18 cellular contexts compared by ENCODE assay signal in genomic region chr21:42247716-42248115, GRCh38. TPM values are rescaled to one million over a fixed set of nuclear protein-coding genes. Genes with fewer than 3 reads are reported as not detected.
DNase-seq lines count a peak whose midpoint lies in the region; ATAC-seq and TF ChIP-seq lines count a peak whose summit lies in the region.
"Had no signal": no experiment of that assay in that cellular context is flagged by ENCODE, and none has a peak within 500 bp of the region (broad histone marks: within the 10 kb centered on the region; RNA-seq: fewer than 3 reads in every experiment).

No MANE protein-coding gene starts in this region.

- H3K4me3 Mint-ChIP-seq in naive B cell: peak overlapping the region in 4 of 8 donors; percentile 7 to 44 (median 32)
- H3K4me3 Mint-ChIP-seq in activated T-cell treated with anti-CD3 and anti-CD28 coated beads, Interleukin-2, amount 50 U/mL, for 72 hours: no peak overlapping the region
- H3K4me3 Mint-ChIP-seq: B cell had no signal

- H3K9me3 Mint-ChIP-seq in naive B cell: no peaks in the 10 kb centered on the region
- no peaks in the 10 kb centered on the region for H3K9me3 Mint-ChIP-seq in activated T-cell treated with anti-CD3 and anti-CD28 coated beads, Interleukin-2, amount 50 U/mL, for 72 hours

- H3K27me3 ChIP-seq in left ventricle myocardium inferior (ENCODE audit: low read depth) (no peaks in the 10 kb centered on the region), WERI-Rb-1 (ENCODE audit: insufficient read depth, low read depth, severe bottlenecking) (no peaks in the 10 kb centered on the region)

- intact Hi-C loops in left ventricle myocardium inferior (cut with micrococcal nuclease): no loop called here
- intact Hi-C loops in cardiac septum (cut with DNase I): no loop called here

- H3K4me1 Mint-ChIP-seq in naive B cell: peaks cover 47 to 70% (median 66%) of the 10 kb centered on the region in 3 donors
- peaks cover 11% of the 10 kb centered on the region for H3K4me1 Mint-ChIP-seq in activated T-cell treated with anti-CD3 and anti-CD28 coated beads, Interleukin-2, amount 50 U/mL, for 72 hours (ENCODE audit: low read depth)

- H3K36me3 ChIP-seq in left ventricle myocardium inferior (no peaks in the 10 kb centered on the region), WERI-Rb-1 (no peaks in the 10 kb centered on the region)

- DNase-seq in left ventricle myocardium inferior (peak; percentile 6), cardiac septum (ENCODE audit: low spot score) (no peak), WERI-Rb-1 (no peak), naive B cell (no peak), MV-4-11 (lab: John Stamatoyannopoulos, UW) (no peak), NCI-H1417 treated with DMSO at 0.1 percent for 48 hours (lab: John Stamatoyannopoulos, UW) (no peak)
- no peak for DNase-seq in activated T-cell treated with anti-CD3 and anti-CD28 coated beads, Interleukin-2, amount 50 U/mL, for 72 hours
- DNase-seq: GOT3; MM.1S; NCI-H1092 treated with DMSO at 0.1 percent for 48 hours; NCI-H2081 treated with DMSO at 0.1 percent for 48 hours; NCI-H446 treated with DMSO at 0.1 percent for 48 hours; NCI-H69; NK-92 treated with Interleukin-12 subunit alpha and Interleukin-12 subunit beta, amount 100 ng/mL, for 24 hours; PC-3; RPMI8226 had no signal

- peaks cover 31% of the 10 kb centered on the region for H3K4me1 ChIP-seq in left ventricle myocardium inferior

- H3K27ac Mint-ChIP-seq in naive B cell: peak overlapping the region in 5 of 6 donors; percentile 17 to 77 (median 73)
- no peak overlapping the region for H3K27ac Mint-ChIP-seq in activated T-cell treated with anti-CD3 and anti-CD28 coated beads, Interleukin-2, amount 50 U/mL, for 72 hours

- no peak for TF ChIP-seq CTCF in left ventricle myocardium inferior (IDR thresholded peaks at IDR 0.05; ENCODE audit: borderline replicate concordance)
- TF ChIP-seq CTCF in WERI-Rb-1 (IDR thresholded peaks at IDR 0.05; ENCODE audit: low read depth, low read length): no peak

- no peaks in the 10 kb centered on the region for H3K27me3 Mint-ChIP-seq in naive B cell
- H3K27me3 Mint-ChIP-seq in activated T-cell treated with anti-CD3 and anti-CD28 coated beads, Interleukin-2, amount 50 U/mL, for 72 hours (ENCODE audit: low read depth): no peaks in the 10 kb centered on the region
- H3K27me3 Mint-ChIP-seq: B cell had no signal

- no peak for ATAC-seq in naive B cell (ENCODE audit: low read depth in 2 of 2)
- no peak for ATAC-seq in activated T-cell treated with anti-CD3 and anti-CD28 coated beads, Interleukin-2, amount 50 U/mL, for 72 hours (replicated peaks in 1 of 2)
- ATAC-seq: PC-3 had no signal

- H3K4me3 ChIP-seq in left ventricle myocardium inferior (no peak overlapping the region), WERI-Rb-1 (ENCODE audit: low read depth, low read length) (no peak overlapping the region)

- H3K27ac ChIP-seq in left ventricle myocardium inferior (replicated peaks) (no peak overlapping the region), WERI-Rb-1 (peak overlapping the region; percentile 9; the same call in 1 of the 2 replicates)

- H3K9me3 ChIP-seq in left ventricle myocardium inferior (replicated peaks): no peaks in the 10 kb centered on the region
- H3K9me3 ChIP-seq in WERI-Rb-1 (ENCODE audit: severe bottlenecking): no peaks in the 10 kb centered on the region

- H3K36me3 Mint-ChIP-seq in naive B cell: peaks cover 0 to 20% of the 10 kb centered on the region in 2 donors
- H3K36me3 Mint-ChIP-seq in activated T-cell treated with anti-CD3 and anti-CD28 coated beads, Interleukin-2, amount 50 U/mL, for 72 hours (ENCODE audit: insufficient read depth in 2 of 2): peaks cover 2 to 8% of the 10 kb centered on the region in 2 donors

RNA-seq across cellular contexts. Expression of gene ABCG1, which starts 28.8 kb away (rescaled TPM):
- 8.7 TPM for total RNA-seq in left ventricle myocardium inferior
- total RNA-seq in cardiac septum: 6.3 TPM
- polyA plus RNA-seq in naive B cell (ENCODE audit: low read depth in 6 of 6): 10 to 100 TPM; 20.7 to 34.3 (median 25.1) TPM
- total RNA-seq in activated T-cell treated with anti-CD3 and anti-CD28 coated beads, Interleukin-2, amount 50 U/mL, for 72 hours: 10 to 100 TPM; 53.1 to 55.5 TPM
- total RNA-seq: LHCN-M2 had no signal
